Comparison of ENCODE assay signal across 8 cellular contexts in genomic region chr6:44076366-44077200, GRCh38. TPM values are rescaled to one million over a fixed set of nuclear protein-coding genes. Genes with fewer than 3 reads are reported as not detected.
DNase-seq lines count a peak whose midpoint lies in the region; ATAC-seq and TF ChIP-seq lines count a peak whose summit lies in the region.

No MANE protein-coding gene starts in this region.

- H3K4me3 ChIP-seq in dorsolateral prefrontal cortex, result peak overlapping the region in 35 of 59 donors; percentile 1 to 50 (median 26)

- no peaks in the 10 kb centered on the region for H3K27me3 ChIP-seq in dorsolateral prefrontal cortex

- DNase-seq in stimulated activated CD4-positive, alpha-beta T cell treated with anti-CD3 and anti-CD28 coated beads, Interleukin-15, amount 100 ng/mL, for 24 hours, result peak; percentile 16
- no peak for DNase-seq in stimulated activated CD4-positive, alpha-beta T cell treated with anti-CD3 and anti-CD28 coated beads, Interleukin-2, amount 100 ng/mL, for 24 hours
- peak in 5 of 10 donors; percentile 41 to 64 (median 53) for DNase-seq in dorsolateral prefrontal cortex
- DNase-seq in lung microvascular endothelial cell (ENCODE audit: low read depth in 2 of 2), result peak; percentile 47 to 72
- DNase-seq in activated T-cell treated with anti-CD3 and anti-CD28 coated beads for 4 hours, result no peak
- no peak for DNase-seq in NCI-H1092 (lab: John Stamatoyannopoulos, UW)
- DNase-seq in HPDE6-E6E7 (ENCODE audit: extremely low spot score), result no peak

- H3K27ac ChIP-seq in dorsolateral prefrontal cortex, result peak overlapping the region in 28 of 59 donors; percentile 2 to 95 (median 50)

- peak in 20 of 56 donors; percentile 1 to 42 (median 17) for TF ChIP-seq CTCF in dorsolateral prefrontal cortex (IDR thresholded peaks at IDR 0.05 in 54 of 56, conservative IDR thresholded peaks at IDR 0.05 in 2 of 56; ENCODE audit: low read depth in 1 of 56, partially characterized antibody in 56 of 56)

- intact Hi-C loops in dorsolateral prefrontal cortex (cut with DNase I), result loop anchor here (10.0 kb wide), 4 partner anchors 192 to 462 kb away; partner anchors contain the start of gene MAD2L1BP (in 1 of the 2)

- ATAC-seq in HG03025 (IDR thresholded peaks at IDR 0.05; ENCODE audit: low FRiP score, unreplicated experiment), result no peak

RNA-seq across cellular contexts. Expression of gene MRPL14, which starts 50.7 kb away (rescaled TPM):
- 10 to 100 TPM; 16.9 to 35.7 (median 25.3) TPM for total RNA-seq in dorsolateral prefrontal cortex
- total RNA-seq in lung microvascular endothelial cell, result 65.4 and 67.1 TPM in 2 replicates

RNA-seq across cellular contexts. Expression of gene TMEM63B, which starts 50.8 kb away (rescaled TPM):
- total RNA-seq in dorsolateral prefrontal cortex, result 10 to 100 TPM; 42.4 to 95.8 (median 66.6) TPM
- total RNA-seq in lung microvascular endothelial cell, result 11.3 and 21.2 TPM in 2 replicates

Comparison
In these comparisons a context has a peak if more than half of its experiments do, and no peak if none do; other contexts are left out.
1. DNase-seq: peak in stimulated activated CD4-positive, alpha-beta T cell treated with anti-CD3 and anti-CD28 coated beads, Interleukin-15, amount 100 ng/mL, for 24 hours (single experiment) and lung microvascular endothelial cell (2 of 2); none in stimulated activated CD4-positive, alpha-beta T cell treated with anti-CD3 and anti-CD28 coated beads, Interleukin-2, amount 100 ng/mL, for 24 hours (0 of 2), activated T-cell treated with anti-CD3 and anti-CD28 coated beads for 4 hours (single experiment), NCI-H1092 (single experiment) and HPDE6-E6E7 (single experiment).